In the genomic region with DNA sequence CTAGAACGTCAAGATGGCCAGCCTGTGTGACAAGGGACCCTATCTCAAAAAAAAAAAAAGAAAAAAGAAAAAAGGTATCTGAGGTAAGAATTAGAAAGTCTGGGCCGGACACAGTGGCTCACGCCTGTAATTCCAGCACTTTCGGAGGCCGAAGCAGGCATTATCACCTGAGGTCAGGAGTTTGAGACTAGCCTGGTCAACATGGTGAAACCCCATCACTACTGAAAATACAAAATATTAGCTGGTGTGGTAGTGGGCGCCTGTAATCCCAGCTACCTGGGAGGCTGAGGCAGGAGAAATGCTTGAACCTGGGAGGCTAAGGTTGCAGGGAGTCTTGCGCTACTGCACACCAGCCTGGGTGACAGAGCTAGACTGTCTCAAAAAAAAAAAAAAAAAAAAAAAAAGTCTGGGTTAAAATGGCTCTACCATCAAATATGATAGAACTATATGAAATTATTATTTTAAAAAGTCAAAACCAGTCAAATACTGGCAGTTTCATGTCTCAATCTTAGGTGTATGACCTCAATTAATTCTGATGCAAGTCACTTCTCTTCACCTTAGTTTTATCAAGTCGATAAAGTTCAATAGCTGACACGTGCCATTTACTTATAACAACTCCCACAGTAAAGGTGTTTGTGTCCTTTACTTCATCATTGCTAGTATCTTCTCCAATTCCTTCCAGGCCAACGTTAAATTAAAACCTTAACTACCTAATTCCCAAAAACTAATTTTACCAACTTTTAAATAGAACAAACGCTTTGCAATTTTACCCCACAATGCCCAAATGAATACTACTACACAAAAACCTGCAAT, we compare ENCODE assay signal across 8 cellular contexts. TPM values are rescaled to one million over a fixed set of nuclear protein-coding genes. Genes with fewer than 3 reads are reported as not detected.
DNase-seq lines count a peak whose midpoint lies in the region; ATAC-seq and TF ChIP-seq lines count a peak whose summit lies in the region.

No MANE protein-coding gene starts in this region.

- CTCF ChIA-PET in Caco-2 (lab: Charles Lee) = no interaction called here

- H3K4me2 ChIP-seq in osteoblast (ENCODE audit: insufficient read depth, low read length) = peak overlapping the region; percentile 77

- no peaks in the 10 kb centered on the region for H3K9me3 ChIP-seq in Caco-2
- H3K9me3 ChIP-seq in NT2/D1 (ENCODE audit: insufficient read depth, low read length) = no peaks in the 10 kb centered on the region
- H3K9me3 ChIP-seq in endocrine pancreas (ENCODE audit: control insufficient read depth, low read length) = no peaks in the 10 kb centered on the region
- H3K9me3 ChIP-seq in osteoblast (ENCODE audit: low read depth, low read length) = no peaks in the 10 kb centered on the region

- H3K27ac Mint-ChIP-seq in Caco-2 (ENCODE audit: unreplicated experiment) = peak overlapping the region; percentile 99

- peak overlapping the region; percentile 87 for H3K4me3 Mint-ChIP-seq in Caco-2 (ENCODE audit: unreplicated experiment)

- peak overlapping the region; percentile 85 for H3K4me3 ChIP-seq in Caco-2 (ENCODE audit: low read depth, low read length)
- peak overlapping the region; percentile 92 for H3K4me3 ChIP-seq in NT2/D1 (ENCODE audit: insufficient read length, low read depth)
- H3K4me3 ChIP-seq in endocrine pancreas (ENCODE audit: control insufficient read depth, insufficient read depth, low read length) = peak overlapping the region; percentile 77
- peak overlapping the region; percentile 85 for H3K4me3 ChIP-seq in osteoblast (ENCODE audit: insufficient read depth, low read length)

- no peak overlapping the region for H2AFZ ChIP-seq in osteoblast (ENCODE audit: low read length)

- H3K27ac ChIP-seq in osteoblast (ENCODE audit: low read depth, low read length) = peak overlapping the region; percentile 85

- H4K20me1 ChIP-seq in osteoblast (ENCODE audit: insufficient read depth, low read length) = peaks cover 3% of the 10 kb centered on the region

- intact Hi-C loops in Caco-2 (cut with micrococcal nuclease; ENCODE audit: unreplicated experiment) = no loop called here

- no peaks in the 10 kb centered on the region for H3K27me3 Mint-ChIP-seq in Caco-2 (ENCODE audit: insufficient read depth, unreplicated experiment)

- POLR2A ChIA-PET in Caco-2 (lab: Charles Lee) = interaction anchor here (0.8 to 1.0 kb wide), 2 partner anchors 425 to 801 kb away, joined by 3 read pairs; a partner anchor contains a TSS

- H3K27me3 ChIP-seq in Caco-2 (replicated peaks; ENCODE audit: control insufficient read depth, insufficient read depth, low read length) = no peaks in the 10 kb centered on the region
- H3K27me3 ChIP-seq in NT2/D1 (ENCODE audit: insufficient read depth, insufficient read length) = no peaks in the 10 kb centered on the region
- no peaks in the 10 kb centered on the region for H3K27me3 ChIP-seq in endocrine pancreas (ENCODE audit: control insufficient read depth, insufficient read depth, low read length)
- H3K27me3 ChIP-seq in osteoblast (ENCODE audit: insufficient read depth, low read length) = no peaks in the 10 kb centered on the region

- H3K9ac ChIP-seq in NT2/D1 (ENCODE audit: insufficient read length, low read depth) = peak overlapping the region; percentile 95
- H3K9ac ChIP-seq in endocrine pancreas (ENCODE audit: control insufficient read depth, insufficient read depth, low read length) = peak overlapping the region; percentile 52

- ATAC-seq in GM19023 (IDR thresholded peaks at IDR 0.05; ENCODE audit: unreplicated experiment) = no peak

- TSS peak; percentile 53 for BruUV-seq in Caco-2 (replicated peaks; lab: Mats Ljungman, UMichigan)

- peaks cover 66% of the 10 kb centered on the region for H3K36me3 Mint-ChIP-seq in Caco-2 (ENCODE audit: insufficient read depth, unreplicated experiment)

- peaks cover 6% of the 10 kb centered on the region for H3K36me3 ChIP-seq in Caco-2 (ENCODE audit: control insufficient read depth, insufficient read depth, low read length)
- peaks cover 39% of the 10 kb centered on the region for H3K36me3 ChIP-seq in NT2/D1 (ENCODE audit: insufficient read depth, insufficient read length, low read length)
- no peaks in the 10 kb centered on the region for H3K36me3 ChIP-seq in endocrine pancreas (ENCODE audit: control insufficient read depth, insufficient read depth, low read length)
- peaks cover 28% of the 10 kb centered on the region for H3K36me3 ChIP-seq in osteoblast (ENCODE audit: insufficient read depth, low read length)

- H3K9me3 Mint-ChIP-seq in Caco-2 (ENCODE audit: unreplicated experiment) = peaks cover 2% of the 10 kb centered on the region

- H3K4me1 ChIP-seq in Caco-2 (0 out of 2 replicates have a peak, but pooled peaks cover 3% of the 10 kb centered on the region), NT2/D1 (ENCODE audit: insufficient read depth, insufficient read length) (peaks cover 2% of the 10 kb centered on the region), endocrine pancreas (ENCODE audit: control insufficient read depth, insufficient read depth, low read length) (no peaks in the 10 kb centered on the region), osteoblast (ENCODE audit: insufficient read depth, low read length) (peaks cover 19% of the 10 kb centered on the region)

- peaks cover 21% of the 10 kb centered on the region for H3K79me2 ChIP-seq in osteoblast (ENCODE audit: insufficient read depth, low read length)

- peaks cover 13% of the 10 kb centered on the region for H3K4me1 Mint-ChIP-seq in Caco-2 (ENCODE audit: low read depth, unreplicated experiment)

- TF ChIP-seq CTCF in Caco-2 (IDR thresholded peaks at IDR 0.05; ENCODE audit: insufficient read depth in 1 of 2, low read depth in 1 of 2, low read length in 1 of 2, severe bottlenecking in 1 of 2, unreplicated experiment in 1 of 2) = no peak
- TF ChIP-seq CTCF in osteoblast (IDR thresholded peaks at IDR 0.05; ENCODE audit: extremely low read depth, low read depth, low read length) = no peak

- DNase-seq in Caco-2 = no peak
- DNase-seq in NT2/D1 (ENCODE audit: low read depth, low spot score) = no peak
- no peak for DNase-seq in osteoblast (ENCODE audit: insufficient read length, low spot score, missing footprints)
- DNase-seq in COR-L47 (lab: John Stamatoyannopoulos, UW) = no peak
- no peak for DNase-seq in DMS153 treated with DMSO at 0.1 percent for 48 hours (lab: John Stamatoyannopoulos, UW; ENCODE audit: unreplicated experiment)
- no peak for DNase-seq in SIG-M5 treated with dmso at 0.1 percent for 504 hours (lab: John Stamatoyannopoulos, UW; ENCODE audit: unreplicated experiment)

RNA-seq across cellular contexts. Expression of a gene that starts 1.1 kb away (rescaled TPM):
- total RNA-seq in Caco-2 (2022) = 2,213 and 2,442 TPM in 2 replicates
- total RNA-seq in osteoblast = 2,597 and 2,636 TPM in 2 replicates
